ENCODE assay signal across 19 cellular contexts in the genomic region with DNA sequence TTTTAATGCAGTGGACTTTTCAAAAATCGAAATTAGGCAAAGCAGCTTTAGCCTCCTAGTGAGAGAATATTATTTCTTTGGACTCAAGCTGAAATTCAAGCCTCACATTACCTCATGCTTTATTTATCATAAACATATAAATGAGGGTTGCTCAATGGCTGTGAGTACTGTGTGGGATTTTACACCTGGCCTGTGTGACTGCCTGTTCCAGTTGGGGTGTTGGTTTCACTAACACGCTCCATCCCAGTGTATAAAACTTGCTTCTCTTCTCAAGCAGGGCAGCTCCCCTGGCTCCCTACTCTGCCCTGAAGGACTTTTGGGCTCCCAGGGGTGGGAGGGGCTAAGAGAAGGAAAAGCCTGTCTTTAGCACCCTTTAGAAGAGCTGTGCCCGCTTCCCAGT.
"Had no signal": no experiment of that assay in that cellular context is flagged by ENCODE, and none has a peak within 500 bp of the region (broad histone marks: within the 10 kb centered on the region; RNA-seq: fewer than 3 reads in every experiment).

No MANE protein-coding gene starts in this region.

- H3K4me1 ChIP-seq: psoas muscle, right lobe of liver, testis, tibial nerve, upper lobe of right lung, vagina had no signal

- H3K4me3 ChIP-seq: heart left ventricle, psoas muscle, right lobe of liver, testis, tibial nerve, upper lobe of right lung, vagina had no signal

- DNase-seq: dermis blood vessel endothelial cell; erythroblast; hippocampal formation; kidney glomerular epithelial cell; mammary epithelial cell; psoas muscle; retina; stimulated activated CD4-positive, alpha-beta T cell treated with anti-CD3 and anti-CD28 coated beads, Interleukin-4, amount 100 ng/mL, for 1 hour; stimulated activated CD8-positive, alpha-beta memory T cell treated with anti-CD3 and anti-CD28 coated beads, Interleukin-4, amount 100 ng/mL, for 48 hours; stimulated activated naive CD8-positive, alpha-beta T cell treated with anti-CD3 and anti-CD28 coated beads, Interleukin-15, Interleukin-2, amounts not matched to agents 100 U/mL and 50 U/mL, for 24 hours; testis; upper lobe of right lung had no signal

- H3K9me3 Mint-ChIP-seq: stimulated activated effector memory CD8-positive, alpha-beta T cell treated with anti-CD3 and anti-CD28 coated beads, Interleukin-12 subunit alpha, Interleukin-12 subunit beta, amount 100 ng/mL, for 72 hours had no signal

- H3K9me3 ChIP-seq: heart left ventricle, neutrophil, psoas muscle, right lobe of liver, testis, tibial nerve, upper lobe of right lung, vagina had no signal

- H3K27ac Mint-ChIP-seq: naive thymus-derived CD4-positive, alpha-beta T cell had no signal

- ATAC-seq: naive thymus-derived CD4-positive, alpha-beta T cell; psoas muscle; right lobe of liver; stimulated activated effector memory CD8-positive, alpha-beta T cell treated with anti-CD3 and anti-CD28 coated beads, Interleukin-12 subunit alpha, Interleukin-12 subunit beta, amount 100 ng/mL, for 72 hours; stimulated activated naive CD8-positive, alpha-beta T cell treated with anti-CD3 and anti-CD28 coated beads, Interleukin-15, Interleukin-2, amounts not matched to agents 100 U/mL and 50 U/mL, for 24 hours; upper lobe of right lung had no signal

- H3K27ac ChIP-seq: heart left ventricle, neutrophil, psoas muscle, right lobe of liver, testis, tibial nerve, upper lobe of right lung, vagina had no signal

- H3K27me3 ChIP-seq: heart left ventricle, neutrophil, right lobe of liver, testis, tibial nerve, upper lobe of right lung, vagina had no signal

- H3K4me3 Mint-ChIP-seq: naive thymus-derived CD4-positive, alpha-beta T cell; stimulated activated effector memory CD8-positive, alpha-beta T cell treated with anti-CD3 and anti-CD28 coated beads, Interleukin-12 subunit alpha, Interleukin-12 subunit beta, amount 100 ng/mL, for 72 hours had no signal

- H3K27me3 Mint-ChIP-seq: naive thymus-derived CD4-positive, alpha-beta T cell had no signal
